14 cellular contexts compared by ENCODE assay signal in the genomic region with DNA sequence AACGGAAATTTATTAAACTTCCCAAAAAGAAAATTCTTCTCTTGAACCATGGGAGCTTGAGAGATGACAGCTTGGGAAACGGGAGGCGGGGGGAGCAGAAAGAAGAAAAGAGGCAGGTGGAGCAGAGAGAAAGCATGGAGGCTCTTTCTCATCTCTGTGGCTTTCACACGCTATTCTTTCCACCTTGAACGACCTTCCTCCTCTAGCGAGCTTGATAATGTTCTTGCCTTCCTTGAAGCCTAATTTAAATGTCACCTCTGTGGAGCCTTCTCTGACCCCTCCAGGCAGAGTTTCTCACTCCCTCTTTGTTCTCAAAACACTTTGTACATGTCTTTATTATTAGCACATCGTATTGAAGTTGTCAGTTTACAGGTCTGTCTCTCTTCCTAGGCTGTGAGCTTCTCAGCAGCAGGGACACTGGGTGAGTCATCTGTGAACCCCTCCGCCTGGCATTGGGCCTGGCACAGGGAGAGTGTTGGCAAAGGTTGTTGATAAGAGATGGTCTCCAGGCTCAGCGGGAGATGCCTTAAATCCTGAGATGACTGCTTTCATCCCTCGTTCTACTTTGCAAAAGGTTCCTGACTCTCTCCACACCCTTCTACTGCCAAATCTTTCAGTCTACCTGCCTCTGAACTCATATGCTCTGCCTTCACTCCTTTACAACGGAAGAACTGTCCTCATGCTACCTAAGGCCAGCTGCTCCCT. TPM values are rescaled to one million over a fixed set of nuclear protein-coding genes. Genes with fewer than 3 reads are reported as not detected.
DNase-seq lines count a peak whose midpoint lies in the region; ATAC-seq and TF ChIP-seq lines count a peak whose summit lies in the region.
"Had no signal": no experiment of that assay in that cellular context is flagged by ENCODE, and none has a peak within 500 bp of the region (broad histone marks: within the 10 kb centered on the region; RNA-seq: fewer than 3 reads in every experiment).

No MANE protein-coding gene starts in this region.

- H3K36me3 Mint-ChIP-seq in immature natural killer cell, result no peaks in the 10 kb centered on the region

- H3K27ac Mint-ChIP-seq in immature natural killer cell, result no peak overlapping the region

- H3K4me1 ChIP-seq in adrenal gland (replicated peaks in 1 of 2), result no peaks in the 10 kb centered on the region
- H3K4me1 ChIP-seq in BE2C, result no peaks in the 10 kb centered on the region; the same call in 1 of the 2 replicates

- H3K4me1 Mint-ChIP-seq in immature natural killer cell, result peaks cover 0 to 4% of the 10 kb centered on the region in 2 donors

- H3K27me3 ChIP-seq in adrenal gland, result no peaks in the 10 kb centered on the region
- H3K27me3 ChIP-seq in BE2C, result no peaks in the 10 kb centered on the region

- H3K4me3 ChIP-seq in adrenal gland (no peak overlapping the region), BE2C (ENCODE audit: low read depth, low read length) (no peak overlapping the region)
- H3K4me3 ChIP-seq: lung had no signal

- peak; percentile 42 for ATAC-seq in left colon
- no peak for ATAC-seq in HG02610 (IDR thresholded peaks at IDR 0.05; ENCODE audit: unreplicated experiment)

- 44 to 50% (median 45%) methylated on average over 11 of the region's 11 CpGs for WGBS in adrenal gland, 4 donors

- peak; percentile 34 for DNase-seq in ACHN
- DNase-seq in M059J (ENCODE audit: low read depth), result peak; percentile 81
- DNase-seq in adrenal gland, result peak; percentile 27 to 78 (median 65)
- no peak for DNase-seq in left colon
- no peak for DNase-seq in stimulated activated CD4-positive, alpha-beta T cell treated with anti-CD3 and anti-CD28 coated beads, Interleukin-4, amount 100 ng/mL, for 24 hours
- no peak for DNase-seq in immature natural killer cell
- no peak for DNase-seq in BE2C
- DNase-seq: activated CD4-positive, alpha-beta T cell treated with anti-CD3 and anti-CD28 coated beads, Interleukin-2, amount 50 U/mL, for 1 hour; activated naive CD4-positive, alpha-beta T cell treated with anti-CD3 and anti-CD28 coated beads, Interleukin-2, amount 50 U/mL, for 16 hours; cortex of kidney; GDM1; NCI-H2107 had no signal

- H3K9me3 ChIP-seq in adrenal gland (replicated peaks in 1 of 3) (no peaks in the 10 kb centered on the region), BE2C (no peaks in the 10 kb centered on the region)

- H3K27me3 Mint-ChIP-seq in immature natural killer cell (ENCODE audit: low read depth in 3 of 3), result peaks cover 2 to 9% (median 4%) of the 10 kb centered on the region in 3 donors

- H3K9me3 Mint-ChIP-seq in immature natural killer cell, result no peaks in the 10 kb centered on the region

- TF ChIP-seq CTCF in adrenal gland (IDR thresholded peaks at IDR 0.05) (no peak), BE2C (IDR thresholded peaks at IDR 0.05; ENCODE audit: low read depth, low read length) (no peak)

- no peak overlapping the region for H3K4me3 Mint-ChIP-seq in immature natural killer cell

- H3K27ac ChIP-seq in adrenal gland, result no peak overlapping the region

- intact Hi-C loops in adrenal gland (cut with DNase I) (no loop called here), left colon (cut with DNase I, micrococcal nuclease) (no loop called here)

- no peaks in the 10 kb centered on the region for H3K36me3 ChIP-seq in adrenal gland (replicated peaks in 1 of 2)
- no peaks in the 10 kb centered on the region for H3K36me3 ChIP-seq in BE2C

- no peak for TF ChIP-seq POLR2A in adrenal gland (IDR thresholded peaks at IDR 0.05)

- in situ Hi-C loops in ACHN (cut with HindIII; ENCODE audit: low pct_ligation_motif_present, low pct_unique_long_range_greater_than_20kb, low sequenced_read_pairs), result no loop called here

RNA-seq across cellular contexts. Expression of a gene that starts 14.1 kb away (rescaled TPM):
- total RNA-seq in M059J (2014; rRNA removed; shearing (Covaris generic)), result 13.3 and 17.9 TPM in 2 replicates
- total RNA-seq in adrenal gland (10 to 100 TPM in 3 of 8 donors, 1 to 10 TPM in 5; 5.3 to 12.4 (median 8.1) TPM), left colon (10 to 100 TPM; 46.5 to 47.2 TPM)
- polyA plus RNA-seq in adrenal gland (1 to 10 TPM; 4.2 to 8.6 (median 5.1) TPM), immature natural killer cell (10 to 100 TPM in 2 of 3 donors, 1 to 10 TPM in 1; 9.0 to 15.8 (median 10.4) TPM)
- 21.8 TPM for polyA plus RNA-seq in BE2C (2012; ENCODE audit: insufficient read depth, insufficient read length, low read depth)

Comparison
In these comparisons a context has a peak if more than half of its experiments do, and no peak if none do; other contexts are left out.
1. DNase-seq: peak in ACHN (single experiment), M059J (single experiment) and adrenal gland (7 of 7); none in left colon (0 of 2), stimulated activated CD4-positive, alpha-beta T cell treated with anti-CD3 and anti-CD28 coated beads, Interleukin-4, amount 100 ng/mL, for 24 hours (single experiment), immature natural killer cell (0 of 3) and BE2C (single experiment).